Comparison of ENCODE assay signal across 7 cellular contexts in genomic region chr1:32199717-32200072, GRCh38. TPM values are rescaled to one million over a fixed set of nuclear protein-coding genes. Genes with fewer than 3 reads are reported as not detected.
DNase-seq lines count a peak whose midpoint lies in the region; ATAC-seq and TF ChIP-seq lines count a peak whose summit lies in the region.
"Had no signal": no experiment of that assay in that cellular context is flagged by ENCODE, and none has a peak within 500 bp of the region (broad histone marks: within the 10 kb centered on the region; RNA-seq: fewer than 3 reads in every experiment).

No MANE protein-coding gene starts in this region.

- ATAC-seq in GM23338 (peak; percentile 9), HG02588 (IDR thresholded peaks at IDR 0.05; ENCODE audit: unreplicated experiment) (no peak), HG02981 (IDR thresholded peaks at IDR 0.05; ENCODE audit: unreplicated experiment) (no peak), GM19035 (IDR thresholded peaks at IDR 0.05; ENCODE audit: unreplicated experiment) (no peak)

- no peak overlapping the region for H3K27ac Mint-ChIP-seq in GM23338
- peak overlapping the region; percentile 97 for H3K27ac Mint-ChIP-seq in activated T-helper 1 cell treated with anti-CD3 and anti-CD28 coated beads, Interleukin-12 subunit alpha, Interleukin-12 subunit beta, Interleukin-2, Interleukin-4 antibody, amounts not matched to agents 30 ng/mL and 10 ng/mL and 1 ng/mL, durations not matched to agents 14 hours and 24 hours and 36 hours

- peak overlapping the region; percentile 70 for H3K4me3 Mint-ChIP-seq in GM23338
- H3K4me3 Mint-ChIP-seq in activated T-helper 1 cell treated with anti-CD3 and anti-CD28 coated beads, Interleukin-12 subunit alpha, Interleukin-12 subunit beta, Interleukin-2, Interleukin-4 antibody, amounts not matched to agents 30 ng/mL and 10 ng/mL and 1 ng/mL, durations not matched to agents 14 hours and 24 hours and 36 hours, result peak overlapping the region; percentile 92

- H3F3A ChIP-seq in GM23338 (replicated peaks; ENCODE audit: low read depth), result peaks cover 37% of the 10 kb centered on the region; the same call in 1 of the 2 replicates

- peaks cover 42% of the 10 kb centered on the region for H3K4me1 Mint-ChIP-seq in GM23338
- H3K4me1 Mint-ChIP-seq in activated T-helper 1 cell treated with anti-CD3 and anti-CD28 coated beads, Interleukin-12 subunit alpha, Interleukin-12 subunit beta, Interleukin-2, Interleukin-4 antibody, amounts not matched to agents 30 ng/mL and 10 ng/mL and 1 ng/mL, durations not matched to agents 14 hours and 24 hours and 36 hours (ENCODE audit: low read depth), result peaks cover 76% of the 10 kb centered on the region

- H3K23ac ChIP-seq in mesendoderm (ENCODE audit: low read length), result no peak overlapping the region

- no peak overlapping the region for H3K4ac ChIP-seq in mesendoderm (ENCODE audit: low read depth, low read length)

- H2AFZ ChIP-seq in GM23338, result no peak overlapping the region

- intact Hi-C loops in activated T-helper 1 cell treated with anti-CD3 and anti-CD28 coated beads, Interleukin-12 subunit alpha, Interleukin-12 subunit beta, Interleukin-2, Interleukin-4 antibody, amounts not matched to agents 30 ng/mL and 10 ng/mL and 1 ng/mL, durations not matched to agents 14 hours and 24 hours and 36 hours (cut with micrococcal nuclease), result loop anchor here (1.0 to 2.0 kb wide), 4 partner anchors 13 to 195 kb away; partner anchors contain the start of genes BSDC1, HDAC1 and KPNA6

- no peak for DNase-seq in GM23338 (ENCODE audit: low spot score)
- DNase-seq in activated T-helper 1 cell treated with anti-CD3 and anti-CD28 coated beads, Interleukin-12 subunit alpha, Interleukin-12 subunit beta, Interleukin-2, Interleukin-4 antibody, amounts not matched to agents 30 ng/mL and 10 ng/mL and 1 ng/mL, durations not matched to agents 14 hours and 24 hours and 36 hours (ENCODE audit: low spot score), result no peak
- DNase-seq in mesendoderm, result peak; percentile 14

- peak overlapping the region; percentile 69 for H3K4me3 ChIP-seq in GM23338
- H3K4me3 ChIP-seq in mesendoderm (ENCODE audit: low read length), result no peak overlapping the region

- no peak overlapping the region for H4K5ac ChIP-seq in mesendoderm (ENCODE audit: low read length)

- H3K36me3 ChIP-seq in GM23338 (ENCODE audit: insufficient read depth) (peaks cover 16% of the 10 kb centered on the region), mesendoderm (ENCODE audit: control insufficient read depth, insufficient read depth, low read length) (peaks cover 17% of the 10 kb centered on the region)

- peaks cover 26% of the 10 kb centered on the region for H3K27me3 ChIP-seq in GM23338 (ENCODE audit: insufficient read depth)
- H3K27me3 ChIP-seq in mesendoderm (ENCODE audit: insufficient read depth, low read length, poor library complexity), result no peaks in the 10 kb centered on the region

- peaks cover 2% of the 10 kb centered on the region; the same call in 2 of the 3 replicates for H3K9me3 Mint-ChIP-seq in GM23338
- no peaks in the 10 kb centered on the region for H3K9me3 Mint-ChIP-seq in activated T-helper 1 cell treated with anti-CD3 and anti-CD28 coated beads, Interleukin-12 subunit alpha, Interleukin-12 subunit beta, Interleukin-2, Interleukin-4 antibody, amounts not matched to agents 30 ng/mL and 10 ng/mL and 1 ng/mL, durations not matched to agents 14 hours and 24 hours and 36 hours

- H3K36me3 Mint-ChIP-seq in GM23338 (ENCODE audit: low read depth), result peaks cover 37% of the 10 kb centered on the region
- peaks cover 34% of the 10 kb centered on the region for H3K36me3 Mint-ChIP-seq in activated T-helper 1 cell treated with anti-CD3 and anti-CD28 coated beads, Interleukin-12 subunit alpha, Interleukin-12 subunit beta, Interleukin-2, Interleukin-4 antibody, amounts not matched to agents 30 ng/mL and 10 ng/mL and 1 ng/mL, durations not matched to agents 14 hours and 24 hours and 36 hours (ENCODE audit: low read depth)

- peaks cover 38% of the 10 kb centered on the region for H3K27me3 Mint-ChIP-seq in GM23338 (ENCODE audit: insufficient read depth, low read depth, poor library complexity)
- H3K27me3 Mint-ChIP-seq in activated T-helper 1 cell treated with anti-CD3 and anti-CD28 coated beads, Interleukin-12 subunit alpha, Interleukin-12 subunit beta, Interleukin-2, Interleukin-4 antibody, amounts not matched to agents 30 ng/mL and 10 ng/mL and 1 ng/mL, durations not matched to agents 14 hours and 24 hours and 36 hours (ENCODE audit: insufficient read depth), result no peaks in the 10 kb centered on the region

- no peaks in the 10 kb centered on the region for H3K79me2 ChIP-seq in GM23338 (replicated peaks; ENCODE audit: insufficient read depth)
- no peaks in the 10 kb centered on the region for H3K79me2 ChIP-seq in mesendoderm (ENCODE audit: control insufficient read depth, insufficient read depth, low read length)

- H3K4me2 ChIP-seq in GM23338 (peak overlapping the region; percentile 96), mesendoderm (ENCODE audit: low read length) (no peak overlapping the region)

- no peak overlapping the region for H4K8ac ChIP-seq in mesendoderm (ENCODE audit: low read depth, low read length)

- no peak overlapping the region for H2BK120ac ChIP-seq in mesendoderm (ENCODE audit: low read depth, low read length)

- H3K27ac ChIP-seq in GM23338 (ENCODE audit: low read depth) (no peak overlapping the region), mesendoderm (ENCODE audit: low read depth, low read length) (no peak overlapping the region)

- H3K4me1 ChIP-seq in GM23338 (ENCODE audit: insufficient read depth), result peaks cover 30% of the 10 kb centered on the region
- H3K4me1 ChIP-seq in mesendoderm (ENCODE audit: control insufficient read depth, low read depth, low read length), result peaks cover 7% of the 10 kb centered on the region

- H4K20me1 ChIP-seq in GM23338 (replicated peaks; ENCODE audit: insufficient read depth), result peaks cover 4% of the 10 kb centered on the region

- no peak for TF ChIP-seq CTCF in GM23338 (conservative IDR thresholded peaks at IDR 0.05; ENCODE audit: low read depth in 2 of 2)

- WGBS in mesendoderm (ENCODE audit: extremely low coverage, insufficient coverage, low lambda C conversion rate), result no CpG with 5 or more reads among the region's 6 CpGs

- H3K56ac ChIP-seq in mesendoderm (ENCODE audit: low read length), result peak overlapping the region; percentile 56

- H3K9ac ChIP-seq in mesendoderm (ENCODE audit: low read length), result no peak overlapping the region

- H2AK5ac ChIP-seq in mesendoderm (ENCODE audit: low read length), result no peak overlapping the region

- H3K9me2 ChIP-seq in GM23338 (ENCODE audit: insufficient read depth), result no peaks in the 10 kb centered on the region

- no peak overlapping the region for H3K18ac ChIP-seq in mesendoderm (ENCODE audit: low read length)

- H3K79me1 ChIP-seq in mesendoderm (ENCODE audit: low read length), result no peaks in the 10 kb centered on the region

- H2BK15ac ChIP-seq in mesendoderm (replicated peaks; ENCODE audit: low read depth), result no peak overlapping the region

- H2BK5ac ChIP-seq in mesendoderm (ENCODE audit: low read length), result no peak overlapping the region

TF ChIP-seq in GM23338, 12 proteins besides CTCF, POLR2A, EP300 and RAD21 (continues in another document):
- no peak for TF ChIP-seq EZH2phosphoT487 (IDR thresholded peaks at IDR 0.05; ENCODE audit: unreplicated experiment)
- TF ChIP-seq CREB1 (CRISPR knock-in tag; IDR thresholded peaks at IDR 0.05; ENCODE audit: low read depth), result no peak
- no peak for TF ChIP-seq NANOG (IDR thresholded peaks at IDR 0.05; ENCODE audit: borderline replicate concordance)
- no peak for TF ChIP-seq ZNF331 (CRISPR knock-in tag; IDR thresholded peaks at IDR 0.05; ENCODE audit: low read depth)
- no peak for TF ChIP-seq ZNF114 (CRISPR knock-in tag; IDR thresholded peaks at IDR 0.05)
- TF ChIP-seq POLR2AphosphoS5 (IDR thresholded peaks at IDR 0.05; ENCODE audit: low read depth), result no peak

RNA-seq across cellular contexts. Expression of gene CCDC28B, which starts 0.7 kb away (rescaled TPM):
- total RNA-seq in GM23338 (2014; rRNA removed; shearing (Covaris generic)), result 8.6 and 8.7 TPM in 2 replicates
- 35.2 and 39.7 TPM in 2 replicates for polyA plus RNA-seq in GM23338 (2016; fragmentation: Nextera tagmentation; extraction: Ambion mirVana)
- 28.2 and 32.6 TPM in 2 replicates for total RNA-seq in activated T-helper 1 cell treated with anti-CD3 and anti-CD28 coated beads, Interleukin-12 subunit alpha, Interleukin-12 subunit beta, Interleukin-2, Interleukin-4 antibody, amounts not matched to agents 30 ng/mL and 10 ng/mL and 1 ng/mL, durations not matched to agents 14 hours and 24 hours and 36 hours
- polyA plus RNA-seq in mesendoderm (2013, experiment 1 of 2), result 12.9 TPM
- 12.8 TPM for polyA plus RNA-seq in mesendoderm (2013, experiment 2 of 2)

RNA-seq across cellular contexts. Expression of gene IQCC, which starts 5.8 kb away (rescaled TPM):
- 3.5 and 3.8 TPM in 2 replicates for total RNA-seq in GM23338 (2014; rRNA removed; shearing (Covaris generic))
- polyA plus RNA-seq in GM23338 (2016; fragmentation: Nextera tagmentation; extraction: Ambion mirVana), result 1.7 and 2.5 TPM in 2 replicates
- 5.7 and 6.0 TPM in 2 replicates for total RNA-seq in activated T-helper 1 cell treated with anti-CD3 and anti-CD28 coated beads, Interleukin-12 subunit alpha, Interleukin-12 subunit beta, Interleukin-2, Interleukin-4 antibody, amounts not matched to agents 30 ng/mL and 10 ng/mL and 1 ng/mL, durations not matched to agents 14 hours and 24 hours and 36 hours
- polyA plus RNA-seq in mesendoderm (2013, experiment 1 of 2), result 3.1 TPM
- 2.8 TPM for polyA plus RNA-seq in mesendoderm (2013, experiment 2 of 2)

RNA-seq across cellular contexts. Expression of gene DCDC2B, which starts 9.2 kb away (rescaled TPM):
- not detected in 2 replicates for total RNA-seq in GM23338 (2014; rRNA removed; shearing (Covaris generic))
- polyA plus RNA-seq in GM23338 (2016; fragmentation: Nextera tagmentation; extraction: Ambion mirVana), result 0.21 and 0.42 TPM in 2 replicates
- 0.15 TPM in 1 of 2 replicates, not detected in the other for total RNA-seq in activated T-helper 1 cell treated with anti-CD3 and anti-CD28 coated beads, Interleukin-12 subunit alpha, Interleukin-12 subunit beta, Interleukin-2, Interleukin-4 antibody, amounts not matched to agents 30 ng/mL and 10 ng/mL and 1 ng/mL, durations not matched to agents 14 hours and 24 hours and 36 hours
- not detected for polyA plus RNA-seq in mesendoderm (2013, experiment 1 of 2)
- not detected for polyA plus RNA-seq in mesendoderm (2013, experiment 2 of 2)
- total RNA-seq: T-helper 2 cell treated with Interferon-gamma antibody and Interleukin-4, amounts not matched to agents 100 ng/mL and 5 ng/mL, for 36 hours had no signal

RNA-seq across cellular contexts. Expression of gene TXLNA, which starts 20.2 kb away (rescaled TPM):
- total RNA-seq in GM23338 (2014; rRNA removed; shearing (Covaris generic)), result 45.2 and 52.1 TPM in 2 replicates
- 13.2 and 15.2 TPM in 2 replicates for polyA plus RNA-seq in GM23338 (2016; fragmentation: Nextera tagmentation; extraction: Ambion mirVana)
- 109 and 110 TPM in 2 replicates for total RNA-seq in activated T-helper 1 cell treated with anti-CD3 and anti-CD28 coated beads, Interleukin-12 subunit alpha, Interleukin-12 subunit beta, Interleukin-2, Interleukin-4 antibody, amounts not matched to agents 30 ng/mL and 10 ng/mL and 1 ng/mL, durations not matched to agents 14 hours and 24 hours and 36 hours
- polyA plus RNA-seq in mesendoderm (2013, experiment 1 of 2), result 29.1 TPM
- 28.4 TPM for polyA plus RNA-seq in mesendoderm (2013, experiment 2 of 2)

RNA-seq across cellular contexts. Expression of gene TMEM234, which starts 22.5 kb away (rescaled TPM):
- total RNA-seq in GM23338 (2014; rRNA removed; shearing (Covaris generic)), result 4.7 and 7.7 TPM in 2 replicates
- polyA plus RNA-seq in GM23338 (2016; fragmentation: Nextera tagmentation; extraction: Ambion mirVana), result 8.1 and 8.2 TPM in 2 replicates
- 13.5 and 15.0 TPM in 2 replicates for total RNA-seq in activated T-helper 1 cell treated with anti-CD3 and anti-CD28 coated beads, Interleukin-12 subunit alpha, Interleukin-12 subunit beta, Interleukin-2, Interleukin-4 antibody, amounts not matched to agents 30 ng/mL and 10 ng/mL and 1 ng/mL, durations not matched to agents 14 hours and 24 hours and 36 hours
- polyA plus RNA-seq in mesendoderm (2013, experiment 1 of 2), result 7.2 TPM
- 7.4 TPM for polyA plus RNA-seq in mesendoderm (2013, experiment 2 of 2)
